ENCODE assay signal across 2 cellular contexts in the genomic region with DNA sequence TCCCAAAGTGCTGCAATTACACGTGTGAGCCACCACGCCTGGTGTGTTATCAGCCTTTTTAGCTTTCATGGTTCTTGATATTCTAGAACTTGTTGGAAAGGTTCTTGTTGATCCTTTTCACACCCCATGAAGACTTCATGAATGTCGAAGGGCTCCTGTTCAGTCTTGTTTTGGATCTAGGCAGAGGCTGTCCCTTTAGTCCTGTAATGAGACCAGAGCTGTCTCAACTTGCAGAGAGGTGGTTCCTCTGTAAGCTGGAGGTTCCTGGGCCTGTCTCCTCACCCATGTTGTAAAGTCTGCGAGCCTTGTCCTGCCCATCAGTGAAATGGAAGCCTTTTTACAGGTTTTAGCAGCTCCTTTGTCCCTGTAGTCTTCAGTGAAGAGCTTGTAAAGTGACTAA.
TF ChIP-seq lines count a peak whose summit lies in the region.

No MANE protein-coding gene starts in this region.

TF ChIP-seq in K562, 482 proteins besides CTCF, POLR2A, EP300 and RAD21:
- no peak for TF ChIP-seq ZNF764 (CRISPR knock-in tag; IDR thresholded peaks at IDR 0.05; ENCODE audit: low read depth)
- no peak for TF ChIP-seq ZFP36 (IDR thresholded peaks at IDR 0.05; ENCODE audit: low read depth, low read length, partially characterized antibody)
- TF ChIP-seq, protein P1, sequence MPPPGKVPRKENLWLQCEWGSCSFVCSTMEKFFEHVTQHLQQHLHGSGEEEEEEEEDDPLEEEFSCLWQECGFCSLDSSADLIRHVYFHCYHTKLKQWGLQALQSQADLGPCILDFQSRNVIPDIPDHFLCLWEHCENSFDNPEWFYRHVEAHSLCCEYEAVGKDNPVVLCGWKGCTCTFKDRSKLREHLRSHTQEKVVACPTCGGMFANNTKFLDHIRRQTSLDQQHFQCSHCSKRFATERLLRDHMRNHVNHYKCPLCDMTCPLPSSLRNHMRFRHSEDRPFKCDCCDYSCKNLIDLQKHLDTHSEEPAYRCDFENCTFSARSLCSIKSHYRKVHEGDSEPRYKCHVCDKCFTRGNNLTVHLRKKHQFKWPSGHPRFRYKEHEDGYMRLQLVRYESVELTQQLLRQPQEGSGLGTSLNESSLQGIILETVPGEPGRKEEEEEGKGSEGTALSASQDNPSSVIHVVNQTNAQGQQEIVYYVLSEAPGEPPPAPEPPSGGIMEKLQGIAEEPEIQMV (tag; conservative IDR thresholded peaks at IDR 0.05; ENCODE audit: low read depth) = no peak
- TF ChIP-seq C11orf30 (IDR thresholded peaks at IDR 0.05; ENCODE audit: low read depth) = no peak
- no peak for TF ChIP-seq ELF4 (CRISPR knock-in tag; IDR thresholded peaks at IDR 0.05)
- TF ChIP-seq ELF2 (CRISPR knock-in tag; IDR thresholded peaks at IDR 0.05) = no peak
- no peak for TF ChIP-seq KAT2B (IDR thresholded peaks at IDR 0.05; ENCODE audit: low read depth, low read length)
- no peak for TF ChIP-seq HDAC8 (tag; IDR thresholded peaks at IDR 0.05)
- TF ChIP-seq NUFIP1 (IDR thresholded peaks at IDR 0.05; ENCODE audit: partially characterized antibody) = no peak
- TF ChIP-seq ZNF444 (CRISPR knock-in tag; IDR thresholded peaks at IDR 0.05) = no peak
- TF ChIP-seq, protein P2, sequence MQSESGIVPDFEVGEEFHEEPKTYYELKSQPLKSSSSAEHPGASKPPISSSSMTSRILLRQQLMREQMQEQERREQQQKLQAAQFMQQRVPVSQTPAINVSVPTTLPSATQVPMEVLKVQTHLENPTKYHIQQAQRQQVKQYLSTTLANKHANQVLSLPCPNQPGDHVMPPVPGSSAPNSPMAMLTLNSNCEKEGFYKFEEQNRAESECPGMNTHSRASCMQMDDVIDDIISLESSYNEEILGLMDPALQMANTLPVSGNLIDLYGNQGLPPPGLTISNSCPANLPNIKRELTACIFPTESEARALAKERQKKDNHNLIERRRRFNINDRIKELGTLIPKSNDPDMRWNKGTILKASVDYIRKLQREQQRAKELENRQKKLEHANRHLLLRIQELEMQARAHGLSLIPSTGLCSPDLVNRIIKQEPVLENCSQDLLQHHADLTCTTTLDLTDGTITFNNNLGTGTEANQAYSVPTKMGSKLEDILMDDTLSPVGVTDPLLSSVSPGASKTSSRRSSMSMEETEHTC (IDR thresholded peaks at IDR 0.05) = no peak
- TF ChIP-seq, protein P3, sequence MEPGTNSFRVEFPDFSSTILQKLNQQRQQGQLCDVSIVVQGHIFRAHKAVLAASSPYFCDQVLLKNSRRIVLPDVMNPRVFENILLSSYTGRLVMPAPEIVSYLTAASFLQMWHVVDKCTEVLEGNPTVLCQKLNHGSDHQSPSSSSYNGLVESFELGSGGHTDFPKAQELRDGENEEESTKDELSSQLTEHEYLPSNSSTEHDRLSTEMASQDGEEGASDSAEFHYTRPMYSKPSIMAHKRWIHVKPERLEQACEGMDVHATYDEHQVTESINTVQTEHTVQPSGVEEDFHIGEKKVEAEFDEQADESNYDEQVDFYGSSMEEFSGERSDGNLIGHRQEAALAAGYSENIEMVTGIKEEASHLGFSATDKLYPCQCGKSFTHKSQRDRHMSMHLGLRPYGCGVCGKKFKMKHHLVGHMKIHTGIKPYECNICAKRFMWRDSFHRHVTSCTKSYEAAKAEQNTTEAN (CRISPR knock-in tag; IDR thresholded peaks at IDR 0.05) = no peak
- TF ChIP-seq MYBL2 (IDR thresholded peaks at IDR 0.05; ENCODE audit: low read depth) = no peak
- no peak for TF ChIP-seq MYBL2 (CRISPR knock-in tag; IDR thresholded peaks at IDR 0.05; ENCODE audit: borderline replicate concordance)
- TF ChIP-seq, protein P4, sequence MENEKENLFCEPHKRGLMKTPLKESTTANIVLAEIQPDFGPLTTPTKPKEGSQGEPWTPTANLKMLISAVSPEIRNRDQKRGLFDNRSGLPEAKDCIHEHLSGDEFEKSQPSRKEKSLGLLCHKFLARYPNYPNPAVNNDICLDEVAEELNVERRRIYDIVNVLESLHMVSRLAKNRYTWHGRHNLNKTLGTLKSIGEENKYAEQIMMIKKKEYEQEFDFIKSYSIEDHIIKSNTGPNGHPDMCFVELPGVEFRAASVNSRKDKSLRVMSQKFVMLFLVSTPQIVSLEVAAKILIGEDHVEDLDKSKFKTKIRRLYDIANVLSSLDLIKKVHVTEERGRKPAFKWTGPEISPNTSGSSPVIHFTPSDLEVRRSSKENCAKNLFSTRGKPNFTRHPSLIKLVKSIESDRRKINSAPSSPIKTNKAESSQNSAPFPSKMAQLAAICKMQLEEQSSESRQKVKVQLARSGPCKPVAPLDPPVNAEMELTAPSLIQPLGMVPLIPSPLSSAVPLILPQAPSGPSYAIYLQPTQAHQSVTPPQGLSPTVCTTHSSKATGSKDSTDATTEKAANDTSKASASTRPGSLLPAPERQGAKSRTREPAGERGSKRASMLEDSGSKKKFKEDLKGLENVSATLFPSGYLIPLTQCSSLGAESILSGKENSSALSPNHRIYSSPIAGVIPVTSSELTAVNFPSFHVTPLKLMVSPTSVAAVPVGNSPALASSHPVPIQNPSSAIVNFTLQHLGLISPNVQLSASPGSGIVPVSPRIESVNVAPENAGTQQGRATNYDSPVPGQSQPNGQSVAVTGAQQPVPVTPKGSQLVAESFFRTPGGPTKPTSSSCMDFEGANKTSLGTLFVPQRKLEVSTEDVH (IDR thresholded peaks at IDR 0.05; ENCODE audit: low read depth, partially characterized antibody) = no peak
- TF ChIP-seq GATA2 (CRISPR knock-in tag; IDR thresholded peaks at IDR 0.05) = no peak
- TF ChIP-seq ZNF311 (CRISPR knock-in tag; IDR thresholded peaks at IDR 0.05) = no peak
- TF ChIP-seq MTA1 (IDR thresholded peaks at IDR 0.05; ENCODE audit: borderline replicate concordance) = no peak
TF ChIP-seq in K562: peak in this region for 0.

TF ChIP-seq in HEK293T, 16 proteins besides CTCF, POLR2A, EP300 and RAD21:
- no peak for TF ChIP-seq SP1 (IDR thresholded peaks at IDR 0.05)
- TF ChIP-seq BHLHE40 (IDR thresholded peaks at IDR 0.05; ENCODE audit: borderline replicate concordance) = no peak
- TF ChIP-seq NFRKB (IDR thresholded peaks at IDR 0.05) = no peak
- TF ChIP-seq ARNT (IDR thresholded peaks at IDR 0.05) = no peak
- no peak for TF ChIP-seq CTBP1 (IDR thresholded peaks at IDR 0.05; ENCODE audit: borderline replicate concordance)
- no peak for TF ChIP-seq SUZ12 (IDR thresholded peaks at IDR 0.05)
- no peak for TF ChIP-seq LEF1 (IDR thresholded peaks at IDR 0.05; ENCODE audit: borderline replicate concordance)
- no peak for TF ChIP-seq FOXA1 (IDR thresholded peaks at IDR 0.05)
- no peak for TF ChIP-seq ZNF384 (IDR thresholded peaks at IDR 0.05)
- TF ChIP-seq ELF4 (IDR thresholded peaks at IDR 0.05) = no peak
- TF ChIP-seq, protein P5, sequence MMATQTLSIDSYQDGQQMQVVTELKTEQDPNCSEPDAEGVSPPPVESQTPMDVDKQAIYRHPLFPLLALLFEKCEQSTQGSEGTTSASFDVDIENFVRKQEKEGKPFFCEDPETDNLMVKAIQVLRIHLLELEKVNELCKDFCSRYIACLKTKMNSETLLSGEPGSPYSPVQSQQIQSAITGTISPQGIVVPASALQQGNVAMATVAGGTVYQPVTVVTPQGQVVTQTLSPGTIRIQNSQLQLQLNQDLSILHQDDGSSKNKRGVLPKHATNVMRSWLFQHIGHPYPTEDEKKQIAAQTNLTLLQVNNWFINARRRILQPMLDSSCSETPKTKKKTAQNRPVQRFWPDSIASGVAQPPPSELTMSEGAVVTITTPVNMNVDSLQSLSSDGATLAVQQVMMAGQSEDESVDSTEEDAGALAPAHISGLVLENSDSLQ (IDR thresholded peaks at IDR 0.05) = no peak
- no peak for TF ChIP-seq L3MBTL2 (conservative IDR thresholded peaks at IDR 0.05)
- TF ChIP-seq TARDBP (IDR thresholded peaks at IDR 0.05) = no peak
- no peak for TF ChIP-seq FOXK2 (IDR thresholded peaks at IDR 0.05)
- no peak for TF ChIP-seq FOXM1 (IDR thresholded peaks at IDR 0.05; ENCODE audit: borderline replicate concordance)
- no peak for TF ChIP-seq HDGF (IDR thresholded peaks at IDR 0.05; ENCODE audit: borderline replicate concordance)
TF ChIP-seq in HEK293T: peak in this region for 0.
